Comparison of ENCODE assay signal across 8 cellular contexts in genomic region chr21:8257083-8257799, GRCh38.
DNase-seq lines count a peak whose midpoint lies in the region; ATAC-seq and TF ChIP-seq lines count a peak whose summit lies in the region.
"Not testable (repeated sequence)": the region's sequence is repeated elsewhere in the genome, so short reads cannot be mapped to it uniquely, and the experiment has no call there.

No MANE protein-coding gene starts in this region.

- not testable (repeated sequence) for H3K79me1 ChIP-seq in H9 (ENCODE audit: insufficient read depth, low read depth, low read length, poor library complexity, severe bottlenecking)

- H4K91ac ChIP-seq in H9 (ENCODE audit: insufficient read length, low read depth, low read length): not testable (repeated sequence)

- not testable (repeated sequence) for H2BK20ac ChIP-seq in H9 (ENCODE audit: low read depth, low read length, poor library complexity, severe bottlenecking)

- not testable (repeated sequence) for H3K4me3 ChIP-seq in aorta (ENCODE audit: low read length in 2 of 2)

- H3K4me1 Mint-ChIP-seq in H9; activated naive CD8-positive, alpha-beta T cell treated with anti-CD3 and anti-CD28 coated beads for 36 hours; naive thymus-derived CD8-positive, alpha-beta T cell: not testable (repeated sequence)

- not testable (repeated sequence) for H2AFZ ChIP-seq in H9 (ENCODE audit: low read length)

- H3K23me2 ChIP-seq in H9 (ENCODE audit: insufficient read length, low read depth, low read length, poor library complexity, severe bottlenecking): not testable (repeated sequence)

- not testable (repeated sequence) for H3K36me3 ChIP-seq in aorta (ENCODE audit: control insufficient read depth in 1 of 2, insufficient read depth in 2 of 2, low read length in 1 of 2)

- H2BK5ac ChIP-seq in H9 (ENCODE audit: insufficient read length, low read length): not testable (repeated sequence)

- not testable (repeated sequence) for H3K27me3 Mint-ChIP-seq in H9 (ENCODE audit: low read depth); activated naive CD8-positive, alpha-beta T cell treated with anti-CD3 and anti-CD28 coated beads for 36 hours; naive thymus-derived CD8-positive, alpha-beta T cell

- H3K9ac ChIP-seq in H9 (ENCODE audit: extremely low read depth, insufficient read length, low read length): not testable (repeated sequence)

- not testable (repeated sequence) for H3K4me2 ChIP-seq in H9 (ENCODE audit: insufficient read depth, insufficient read length, low read length)

- not testable (repeated sequence) for H3K4ac ChIP-seq in H9 (ENCODE audit: low read depth, low read length)

- intact Hi-C loops in head of caudate nucleus (cut with DNase I); aorta (cut with DNase I): not testable (repeated sequence)

- not testable (repeated sequence) for H4K5ac ChIP-seq in H9 (ENCODE audit: insufficient read length, low read depth, low read length)

- H3K9me3 Mint-ChIP-seq in H9; activated naive CD8-positive, alpha-beta T cell treated with anti-CD3 and anti-CD28 coated beads for 36 hours; naive thymus-derived CD8-positive, alpha-beta T cell: not testable (repeated sequence)

- POLR2A ChIA-PET in naive thymus-derived CD8-positive, alpha-beta T cell (lab: Charles Lee): not testable (repeated sequence)

- H3K79me2 ChIP-seq in H9 (ENCODE audit: insufficient read depth, low read length): not testable (repeated sequence)

- H3K23ac ChIP-seq in H9 (ENCODE audit: insufficient read length, low read depth, low read length): not testable (repeated sequence)

- H3K18ac ChIP-seq in H9 (ENCODE audit: insufficient read length, low read depth, low read length): not testable (repeated sequence)

- H2AK5ac ChIP-seq in H9 (ENCODE audit: insufficient read length, low read length): not testable (repeated sequence)

- ATAC-seq in naive thymus-derived CD8-positive, alpha-beta T cell; aorta (ENCODE audit: low FRiP score): not testable (repeated sequence)

- H4K20me1 ChIP-seq in H9 (ENCODE audit: control insufficient read depth, insufficient read depth, insufficient read length): not testable (repeated sequence)

- H2BK120ac ChIP-seq in H9 (ENCODE audit: low read depth, low read length, poor library complexity, severe bottlenecking): not testable (repeated sequence)

- not testable (repeated sequence) for H3K27ac ChIP-seq in H9 (ENCODE audit: insufficient read length, low read depth, low read length); aorta (ENCODE audit: low read depth in 1 of 2, low read length in 2 of 2)

- not testable (repeated sequence) for H3K14ac ChIP-seq in H9 (ENCODE audit: insufficient read depth, low read length)

- not testable (repeated sequence) for H3K27me3 ChIP-seq in H9 (ENCODE audit: insufficient read depth, low read length); aorta (ENCODE audit: control insufficient read depth in 1 of 2, insufficient read depth in 2 of 2, low read length in 1 of 2)

- H3K36me3 Mint-ChIP-seq in H9 (ENCODE audit: insufficient read depth in 1 of 3, low read depth in 3 of 3); activated naive CD8-positive, alpha-beta T cell treated with anti-CD3 and anti-CD28 coated beads for 36 hours; naive thymus-derived CD8-positive, alpha-beta T cell: not testable (repeated sequence)

- not testable (repeated sequence) for H2BK15ac ChIP-seq in H9 (ENCODE audit: low read depth, low read length)

- DNase-seq in H9: peak; percentile 3
- DNase-seq in activated CD4-positive, CD25-positive, alpha-beta regulatory T cell treated with anti-CD3 and anti-CD28 coated beads, Interleukin-2, amount 50 U/mL, for 16 hours (ENCODE audit: low read depth, low spot score): peak; percentile 0
- peak; percentile 26 for DNase-seq in activated T-cell treated with anti-CD3 and anti-CD28 coated beads for 24 hours (ENCODE audit: low read depth)
- peak; percentile 51 for DNase-seq in activated naive CD8-positive, alpha-beta T cell treated with anti-CD3 and anti-CD28 coated beads for 36 hours
- DNase-seq in head of caudate nucleus: peak in 38 of 42 donors; percentile 1 to 59 (median 20)
- peak in 9 of 10 donors; percentile 0 to 55 (median 20) for DNase-seq in naive thymus-derived CD8-positive, alpha-beta T cell
- peak; percentile 30 to 54 for DNase-seq in stimulated activated CD4-positive, alpha-beta T cell treated with anti-CD3 and anti-CD28 coated beads, Interleukin-2, amount 100 ng/mL, for 48 hours
- peak; percentile 37 to 41 for DNase-seq in aorta

- no CpG with 5 or more reads among the region's 143 CpGs for WGBS in H9 (ENCODE audit: extremely low coverage, insufficient read length, low lambda C conversion rate)
- 50% methylated on average over 38 of the region's 143 CpGs; no CpG with 5 or more reads in 1 of the 2 donors for WGBS in aorta, 2 donors

- not testable (repeated sequence) for H3K4me1 ChIP-seq in H9 (ENCODE audit: insufficient read depth, low read length); aorta (ENCODE audit: control insufficient read depth in 1 of 2, insufficient read depth in 2 of 2, low read length in 2 of 2)

- H3K4me3 Mint-ChIP-seq in H9; activated naive CD8-positive, alpha-beta T cell treated with anti-CD3 and anti-CD28 coated beads for 36 hours; naive thymus-derived CD8-positive, alpha-beta T cell: not testable (repeated sequence)

- H3K9me3 ChIP-seq in H9 (ENCODE audit: control insufficient read depth, low read depth, low read length); aorta (ENCODE audit: control insufficient read depth, low read length): not testable (repeated sequence)

- not testable (repeated sequence) for H3K27ac Mint-ChIP-seq in H9; activated naive CD8-positive, alpha-beta T cell treated with anti-CD3 and anti-CD28 coated beads for 36 hours; naive thymus-derived CD8-positive, alpha-beta T cell

- not testable (repeated sequence) for TF ChIP-seq CTCF in H9 (conservative IDR thresholded peaks at IDR 0.05)

- not testable (repeated sequence) for H4K8ac ChIP-seq in H9 (replicated peaks; ENCODE audit: insufficient read length, low read depth, low read length)

- H3K56ac ChIP-seq in H9 (ENCODE audit: insufficient read length, low read depth, low read length): not testable (repeated sequence)

- H2BK12ac ChIP-seq in H9 (ENCODE audit: insufficient read length, low read depth, low read length): not testable (repeated sequence)

- H3T11ph ChIP-seq in H9 (ENCODE audit: low read length): not testable (repeated sequence)

Comparison
In these comparisons a context has a peak if more than half of its experiments do, and no peak if none do; other contexts are left out.
1. DNase-seq: peak in every context shown above with its lines; median percentile 51 in activated naive CD8-positive, alpha-beta T cell treated with anti-CD3 and anti-CD28 coated beads for 36 hours; 42 in stimulated activated CD4-positive, alpha-beta T cell treated with anti-CD3 and anti-CD28 coated beads, Interleukin-2, amount 100 ng/mL, for 48 hours; 39 in aorta; 26 in activated T-cell treated with anti-CD3 and anti-CD28 coated beads for 24 hours; 20 in naive thymus-derived CD8-positive, alpha-beta T cell; 20 in head of caudate nucleus; 3 in H9; 0 in activated CD4-positive, CD25-positive, alpha-beta regulatory T cell treated with anti-CD3 and anti-CD28 coated beads, Interleukin-2, amount 50 U/mL, for 16 hours.